In the genomic region with DNA sequence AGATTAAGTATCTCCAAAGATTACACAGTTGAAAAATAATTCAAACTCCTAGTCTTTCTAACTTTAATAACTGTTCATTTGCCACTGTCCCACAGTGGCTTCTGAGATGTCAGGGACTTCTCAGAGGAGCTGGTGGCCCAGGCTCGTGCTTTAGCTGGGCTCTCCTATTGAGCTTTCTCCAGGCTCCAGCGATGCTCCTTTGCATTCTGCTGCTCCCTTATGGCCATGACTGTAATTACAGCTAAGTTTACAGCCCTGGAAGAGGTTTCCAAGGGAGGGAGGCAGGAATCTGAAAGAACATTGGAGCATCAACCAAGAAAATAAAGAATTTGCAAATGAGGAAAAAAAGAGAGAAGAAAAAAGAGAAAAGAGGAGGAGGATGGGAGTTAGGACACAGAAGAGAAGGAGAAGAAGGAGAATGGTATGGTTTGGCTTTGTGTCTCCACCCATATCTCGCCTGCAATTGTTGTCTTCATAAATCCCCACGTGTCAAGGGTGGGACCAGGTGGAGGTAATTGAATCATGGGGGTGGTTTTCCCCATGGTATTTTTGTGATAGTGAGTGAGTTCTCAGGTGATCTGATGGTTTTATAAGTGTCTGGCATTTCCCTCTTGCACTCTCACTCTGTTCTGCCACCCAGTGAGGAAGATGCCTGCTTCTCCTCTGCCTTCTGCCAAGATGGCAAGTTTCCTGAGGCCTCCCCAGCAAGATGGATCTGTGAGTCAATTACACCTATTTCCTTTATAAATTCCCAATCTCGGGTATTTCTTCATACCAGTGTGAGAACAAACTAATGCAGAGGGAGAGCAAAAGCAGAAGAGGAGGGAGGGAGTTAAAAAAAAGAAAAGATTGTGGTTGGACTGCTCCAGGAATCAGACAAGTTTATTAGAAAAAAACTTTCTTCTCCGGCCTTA, we compare ENCODE assay signal across 8 cellular contexts.
DNase-seq lines count a peak whose midpoint lies in the region; ATAC-seq and TF ChIP-seq lines count a peak whose summit lies in the region.

No MANE protein-coding gene starts in this region.

- H3K27ac ChIP-seq in mesendoderm (ENCODE audit: low read depth, low read length) (no peak overlapping the region), tibial nerve (no peak overlapping the region)

- DNase-seq in DMS 273 treated with DMSO at 0.1 percent for 48 hours (lab: John Stamatoyannopoulos, UW): peak; percentile 1
- DNase-seq in NCI-H446 treated with DMSO at 0.1 percent for 48 hours (lab: John Stamatoyannopoulos, UW): peak; percentile 35
- peak; percentile 82 to 91 for DNase-seq in cardiac fibroblast (ENCODE audit: low read depth in 2 of 2)
- DNase-seq in mesendoderm: peak; percentile 82
- no peak for DNase-seq in tibial nerve (ENCODE audit: low spot score in 2 of 2)
- no peak for DNase-seq in stimulated activated CD4-positive, alpha-beta T cell treated with anti-CD3 and anti-CD28 coated beads, Interleukin-12 subunit alpha, Interleukin-12 subunit beta, amount 100 ng/mL, for 4 hours

- H3K4me2 ChIP-seq in mesendoderm (ENCODE audit: low read length): no peak overlapping the region

- H3K4ac ChIP-seq in mesendoderm (ENCODE audit: low read depth, low read length): no peak overlapping the region

- H3K36me3 ChIP-seq in mesendoderm (ENCODE audit: control insufficient read depth, insufficient read depth, low read length) (no peaks in the 10 kb centered on the region), tibial nerve (no peaks in the 10 kb centered on the region)

- H3K27me3 ChIP-seq in mesendoderm (ENCODE audit: insufficient read depth, low read length, poor library complexity) (no peaks in the 10 kb centered on the region), tibial nerve (no peaks in the 10 kb centered on the region)

- TF ChIP-seq POLR2A in tibial nerve (IDR thresholded peaks at IDR 0.05): no peak

- no peak overlapping the region for H3K9ac ChIP-seq in mesendoderm (ENCODE audit: low read length)

- H3K18ac ChIP-seq in mesendoderm (ENCODE audit: low read length): no peak overlapping the region

- no CpG with 5 or more reads among the region's 6 CpGs for WGBS in mesendoderm (ENCODE audit: extremely low coverage, insufficient coverage, low lambda C conversion rate)
- WGBS in tibial nerve, 2 donors: 43 to 46% methylated on average over 6 of the region's 6 CpGs

- H3K9me3 ChIP-seq in tibial nerve: no peaks in the 10 kb centered on the region

- no peak overlapping the region for H2BK15ac ChIP-seq in mesendoderm (replicated peaks; ENCODE audit: low read depth)

- H2AK5ac ChIP-seq in mesendoderm (ENCODE audit: low read length): no peak overlapping the region

- no peak overlapping the region for H4K8ac ChIP-seq in mesendoderm (ENCODE audit: low read depth, low read length)

- no peaks in the 10 kb centered on the region for H3K4me1 ChIP-seq in mesendoderm (ENCODE audit: control insufficient read depth, low read depth, low read length)
- H3K4me1 ChIP-seq in tibial nerve: no peaks in the 10 kb centered on the region

- H3K4me3 ChIP-seq in cardiac fibroblast (replicated peaks in 1 of 2; ENCODE audit: low read depth in 2 of 2, low read length in 2 of 2) (no peak overlapping the region), mesendoderm (ENCODE audit: low read length) (no peak overlapping the region), tibial nerve (no peak overlapping the region)

- no peak overlapping the region for H3K23ac ChIP-seq in mesendoderm (ENCODE audit: low read length)

- peak; percentile 73 for ATAC-seq in GM19025 (IDR thresholded peaks at IDR 0.05; ENCODE audit: low read depth, unreplicated experiment)
- peak; percentile 69 for ATAC-seq in HG03175 (IDR thresholded peaks at IDR 0.05; ENCODE audit: unreplicated experiment)

- no peak overlapping the region for H2BK5ac ChIP-seq in mesendoderm (ENCODE audit: low read length)

- no peak overlapping the region for H3K56ac ChIP-seq in mesendoderm (ENCODE audit: low read length)

- TF ChIP-seq CTCF in cardiac fibroblast (IDR thresholded peaks at IDR 0.05; ENCODE audit: low read depth, low read length): peak; percentile 78
- peak in 1 of 5 experiments; percentile 24 for TF ChIP-seq CTCF in tibial nerve (IDR thresholded peaks at IDR 0.05)

- TF ChIP-seq EP300 in tibial nerve (IDR thresholded peaks at IDR 0.05): no peak

- no peaks in the 10 kb centered on the region for H3K79me2 ChIP-seq in mesendoderm (ENCODE audit: control insufficient read depth, insufficient read depth, low read length)

- no peak overlapping the region for H2BK120ac ChIP-seq in mesendoderm (ENCODE audit: low read depth, low read length)

- H3K79me1 ChIP-seq in mesendoderm (ENCODE audit: low read length): no peaks in the 10 kb centered on the region

- no peak overlapping the region for H4K5ac ChIP-seq in mesendoderm (ENCODE audit: low read length)

Comparison
In these comparisons a context has a peak if more than half of its experiments do, and no peak if none do; other contexts are left out.
1. DNase-seq: peak in DMS 273 treated with DMSO at 0.1 percent for 48 hours (single experiment), NCI-H446 treated with DMSO at 0.1 percent for 48 hours (single experiment), cardiac fibroblast (2 of 2) and mesendoderm (single experiment); none in tibial nerve (0 of 2) and stimulated activated CD4-positive, alpha-beta T cell treated with anti-CD3 and anti-CD28 coated beads, Interleukin-12 subunit alpha, Interleukin-12 subunit beta, amount 100 ng/mL, for 4 hours (single experiment).